In genomic region chr7:43591551-43592180, GRCh38 we compare ENCODE assay signal across 11 cellular contexts. TPM values are rescaled to one million over a fixed set of nuclear protein-coding genes. Genes with fewer than 3 reads are reported as not detected.
DNase-seq lines count a peak whose midpoint lies in the region; TF ChIP-seq lines count a peak whose summit lies in the region.
"Had no signal": no experiment of that assay in that cellular context is flagged by ENCODE, and none has a peak within 500 bp of the region (broad histone marks: within the 10 kb centered on the region; RNA-seq: fewer than 3 reads in every experiment).

No MANE protein-coding gene starts in this region.

- no peak overlapping the region for H2AFZ ChIP-seq in SU-DHL-6 (ENCODE audit: low read depth, low read length, severe bottlenecking)

- H3K4me2 ChIP-seq in SU-DHL-6 (ENCODE audit: low read depth, low read length, poor library complexity, severe bottlenecking): peak overlapping the region; percentile 75

- no peak for TF ChIP-seq CTCF in SU-DHL-6 (IDR thresholded peaks at IDR 0.05; ENCODE audit: insufficient read depth, low read length, poor library complexity, severe bottlenecking)

- peak overlapping the region; percentile 4 for H3K4me3 ChIP-seq in CD8-positive, alpha-beta memory T cell (ENCODE audit: low read length)
- H3K4me3 ChIP-seq in SU-DHL-6 (ENCODE audit: insufficient read depth, low read length, poor library complexity, severe bottlenecking): no peak overlapping the region
- H3K4me3 ChIP-seq: tibial nerve had no signal

- peaks cover 91% of the 10 kb centered on the region for H3K4me1 ChIP-seq in CD8-positive, alpha-beta memory T cell (ENCODE audit: insufficient read depth, low read length)

- no peaks in the 10 kb centered on the region for H3K9me3 ChIP-seq in CD8-positive, alpha-beta memory T cell (ENCODE audit: low read length)
- H3K9me3 ChIP-seq in SU-DHL-6 (ENCODE audit: insufficient read depth, low read length): no peaks in the 10 kb centered on the region
- H3K9me3 ChIP-seq: tibial nerve had no signal

- no peaks in the 10 kb centered on the region for H3K9me3 Mint-ChIP-seq in CD8-positive, alpha-beta memory T cell

- no peak overlapping the region for H3K27ac ChIP-seq in CD8-positive, alpha-beta memory T cell (ENCODE audit: low read depth, low read length)
- peak overlapping the region; percentile 39; the same call in 1 of the 2 replicates for H3K27ac ChIP-seq in SU-DHL-6 (ENCODE audit: low read depth, low read length)

- CTCF ChIA-PET in CD8-positive, alpha-beta memory T cell (lab: Charles Lee): interaction anchor here (1.3 to 3.2 kb wide), 2 partner anchors 9 to 108 kb away, joined by 3 to 19 read pairs; partner anchors contain the start of gene STK17A

- peaks cover 77 to 91% (median 90%) of the 10 kb centered on the region in 3 donors for H3K4me1 Mint-ChIP-seq in CD8-positive, alpha-beta memory T cell

- H4K20me1 ChIP-seq in SU-DHL-6 (ENCODE audit: low read depth, low read length): peaks cover 92% of the 10 kb centered on the region

- 0 out of 2 replicates have a peak overlapping the region, but pooled peaks have one; percentile 0 for H3K9ac ChIP-seq in SU-DHL-6 (ENCODE audit: low read length)

- H3K9me2 ChIP-seq in SU-DHL-6 (replicated peaks; ENCODE audit: insufficient read depth, low read length): no peaks in the 10 kb centered on the region

- H3K36me3 ChIP-seq in CD8-positive, alpha-beta memory T cell (ENCODE audit: insufficient read depth, low read length): peaks cover 5% of the 10 kb centered on the region
- peaks cover 49% of the 10 kb centered on the region for H3K36me3 ChIP-seq in SU-DHL-6 (ENCODE audit: low read length)
- H3K36me3 ChIP-seq: tibial nerve had no signal

- H3K27ac Mint-ChIP-seq in CD8-positive, alpha-beta memory T cell: peak overlapping the region; percentile 78 to 93 (median 88)

- H3K79me2 ChIP-seq in SU-DHL-6 (ENCODE audit: insufficient read depth, low read length): peaks cover 100% of the 10 kb centered on the region

- peaks cover 57% of the 10 kb centered on the region for H3F3A ChIP-seq in SU-DHL-6 (ENCODE audit: insufficient read depth)

- no peak for DNase-seq in CD8-positive, alpha-beta memory T cell
- DNase-seq in HCEC 1CT: peak; percentile 69
- DNase-seq in kidney glomerular epithelial cell (lab: John Stamatoyannopoulos, UW): peak; percentile 25
- no peak for DNase-seq in inferior parietal cortex (ENCODE audit: extremely low spot score)
- no peak for DNase-seq in retina
- no peak for DNase-seq in NCI-H2081 treated with DMSO at 0.1 percent for 48 hours (lab: John Stamatoyannopoulos, UW)
- DNase-seq in NCI-H524 treated with DMSO at 0.1 percent for 48 hours (lab: John Stamatoyannopoulos, UW): no peak
- DNase-seq: effector CD8-positive, alpha-beta T cell; occipital lobe had no signal

- peak overlapping the region; percentile 27 to 79 (median 75) for H3K4me3 Mint-ChIP-seq in CD8-positive, alpha-beta memory T cell

- POLR2A ChIA-PET in CD8-positive, alpha-beta memory T cell (lab: Charles Lee): no interaction called here

- H3K27me3 Mint-ChIP-seq in CD8-positive, alpha-beta memory T cell: peaks cover 0 to 1% of the 10 kb centered on the region in 2 donors

- peaks cover 0 to 54% (median 11%) of the 10 kb centered on the region in 3 donors for H3K36me3 Mint-ChIP-seq in CD8-positive, alpha-beta memory T cell

- no peaks in the 10 kb centered on the region for H3K27me3 ChIP-seq in CD8-positive, alpha-beta memory T cell (ENCODE audit: insufficient read depth, low read length, poor library complexity, severe bottlenecking)
- H3K27me3 ChIP-seq in SU-DHL-6 (ENCODE audit: low read length): no peaks in the 10 kb centered on the region
- H3K27me3 ChIP-seq: tibial nerve had no signal

RNA-seq across cellular contexts. Expression of gene STK17A, which starts 8.8 kb away (rescaled TPM):
- 10 to 100 TPM; 45.5 to 45.8 TPM for total RNA-seq in CD8-positive, alpha-beta memory T cell
- 270 TPM for polyA plus RNA-seq in CD8-positive, alpha-beta memory T cell

Comparison
In these comparisons a context has a peak if more than half of its experiments do, and no peak if none do; other contexts are left out.
1. DNase-seq: peak in HCEC 1CT (single experiment) and kidney glomerular epithelial cell (single experiment); none in CD8-positive, alpha-beta memory T cell (0 of 5), inferior parietal cortex (single experiment), retina (single experiment), NCI-H2081 treated with DMSO at 0.1 percent for 48 hours (single experiment) and NCI-H524 treated with DMSO at 0.1 percent for 48 hours (single experiment).